1 cellular context compared by ENCODE assay signal in the genomic region with DNA sequence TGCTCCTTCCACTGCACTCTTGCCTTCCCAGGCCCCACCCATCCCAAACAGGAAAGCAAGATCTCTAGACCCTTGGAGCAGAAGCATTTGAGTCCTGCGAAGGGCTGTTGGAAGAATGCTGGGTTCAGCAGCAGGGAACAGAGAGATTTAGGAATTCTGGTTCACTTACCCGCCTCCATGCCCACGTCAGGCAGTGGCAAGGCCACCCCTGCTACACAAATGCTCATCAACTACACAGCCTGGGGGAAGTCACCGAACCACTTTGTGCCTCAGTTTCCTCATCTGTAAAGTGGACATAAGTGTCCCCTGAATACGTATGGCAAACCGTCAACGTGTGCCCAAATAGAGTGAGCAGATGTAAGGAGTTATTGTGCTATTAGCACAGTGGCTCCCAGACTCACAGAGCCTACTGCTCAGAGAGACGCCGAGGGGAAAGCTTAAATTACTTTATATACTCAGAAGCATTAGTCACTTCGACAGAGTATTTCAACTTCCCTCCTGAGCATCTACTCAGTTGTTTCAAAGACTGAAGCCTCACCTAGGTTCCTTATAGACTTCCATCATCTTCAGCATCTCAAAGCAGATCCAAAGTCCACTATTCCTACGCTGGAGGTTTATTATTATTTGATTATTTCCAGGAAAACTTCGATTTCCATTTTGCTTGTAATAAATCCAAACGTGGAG.
TF ChIP-seq lines count a peak whose summit lies in the region.

No MANE protein-coding gene starts in this region.

TF ChIP-seq in WTC11, 78 proteins besides CTCF, POLR2A, EP300 and RAD21 (continued from another document):
- TF ChIP-seq, protein P1, sequence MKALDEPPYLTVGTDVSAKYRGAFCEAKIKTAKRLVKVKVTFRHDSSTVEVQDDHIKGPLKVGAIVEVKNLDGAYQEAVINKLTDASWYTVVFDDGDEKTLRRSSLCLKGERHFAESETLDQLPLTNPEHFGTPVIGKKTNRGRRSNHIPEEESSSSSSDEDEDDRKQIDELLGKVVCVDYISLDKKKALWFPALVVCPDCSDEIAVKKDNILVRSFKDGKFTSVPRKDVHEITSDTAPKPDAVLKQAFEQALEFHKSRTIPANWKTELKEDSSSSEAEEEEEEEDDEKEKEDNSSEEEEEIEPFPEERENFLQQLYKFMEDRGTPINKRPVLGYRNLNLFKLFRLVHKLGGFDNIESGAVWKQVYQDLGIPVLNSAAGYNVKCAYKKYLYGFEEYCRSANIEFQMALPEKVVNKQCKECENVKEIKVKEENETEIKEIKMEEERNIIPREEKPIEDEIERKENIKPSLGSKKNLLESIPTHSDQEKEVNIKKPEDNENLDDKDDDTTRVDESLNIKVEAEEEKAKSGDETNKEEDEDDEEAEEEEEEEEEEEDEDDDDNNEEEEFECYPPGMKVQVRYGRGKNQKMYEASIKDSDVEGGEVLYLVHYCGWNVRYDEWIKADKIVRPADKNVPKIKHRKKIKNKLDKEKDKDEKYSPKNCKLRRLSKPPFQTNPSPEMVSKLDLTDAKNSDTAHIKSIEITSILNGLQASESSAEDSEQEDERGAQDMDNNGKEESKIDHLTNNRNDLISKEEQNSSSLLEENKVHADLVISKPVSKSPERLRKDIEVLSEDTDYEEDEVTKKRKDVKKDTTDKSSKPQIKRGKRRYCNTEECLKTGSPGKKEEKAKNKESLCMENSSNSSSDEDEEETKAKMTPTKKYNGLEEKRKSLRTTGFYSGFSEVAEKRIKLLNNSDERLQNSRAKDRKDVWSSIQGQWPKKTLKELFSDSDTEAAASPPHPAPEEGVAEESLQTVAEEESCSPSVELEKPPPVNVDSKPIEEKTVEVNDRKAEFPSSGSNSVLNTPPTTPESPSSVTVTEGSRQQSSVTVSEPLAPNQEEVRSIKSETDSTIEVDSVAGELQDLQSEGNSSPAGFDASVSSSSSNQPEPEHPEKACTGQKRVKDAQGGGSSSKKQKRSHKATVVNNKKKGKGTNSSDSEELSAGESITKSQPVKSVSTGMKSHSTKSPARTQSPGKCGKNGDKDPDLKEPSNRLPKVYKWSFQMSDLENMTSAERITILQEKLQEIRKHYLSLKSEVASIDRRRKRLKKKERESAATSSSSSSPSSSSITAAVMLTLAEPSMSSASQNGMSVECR (CRISPR knock-in tag; IDR thresholded peaks at IDR 0.05; ENCODE audit: borderline replicate concordance): no peak
- TF ChIP-seq, protein P2, sequence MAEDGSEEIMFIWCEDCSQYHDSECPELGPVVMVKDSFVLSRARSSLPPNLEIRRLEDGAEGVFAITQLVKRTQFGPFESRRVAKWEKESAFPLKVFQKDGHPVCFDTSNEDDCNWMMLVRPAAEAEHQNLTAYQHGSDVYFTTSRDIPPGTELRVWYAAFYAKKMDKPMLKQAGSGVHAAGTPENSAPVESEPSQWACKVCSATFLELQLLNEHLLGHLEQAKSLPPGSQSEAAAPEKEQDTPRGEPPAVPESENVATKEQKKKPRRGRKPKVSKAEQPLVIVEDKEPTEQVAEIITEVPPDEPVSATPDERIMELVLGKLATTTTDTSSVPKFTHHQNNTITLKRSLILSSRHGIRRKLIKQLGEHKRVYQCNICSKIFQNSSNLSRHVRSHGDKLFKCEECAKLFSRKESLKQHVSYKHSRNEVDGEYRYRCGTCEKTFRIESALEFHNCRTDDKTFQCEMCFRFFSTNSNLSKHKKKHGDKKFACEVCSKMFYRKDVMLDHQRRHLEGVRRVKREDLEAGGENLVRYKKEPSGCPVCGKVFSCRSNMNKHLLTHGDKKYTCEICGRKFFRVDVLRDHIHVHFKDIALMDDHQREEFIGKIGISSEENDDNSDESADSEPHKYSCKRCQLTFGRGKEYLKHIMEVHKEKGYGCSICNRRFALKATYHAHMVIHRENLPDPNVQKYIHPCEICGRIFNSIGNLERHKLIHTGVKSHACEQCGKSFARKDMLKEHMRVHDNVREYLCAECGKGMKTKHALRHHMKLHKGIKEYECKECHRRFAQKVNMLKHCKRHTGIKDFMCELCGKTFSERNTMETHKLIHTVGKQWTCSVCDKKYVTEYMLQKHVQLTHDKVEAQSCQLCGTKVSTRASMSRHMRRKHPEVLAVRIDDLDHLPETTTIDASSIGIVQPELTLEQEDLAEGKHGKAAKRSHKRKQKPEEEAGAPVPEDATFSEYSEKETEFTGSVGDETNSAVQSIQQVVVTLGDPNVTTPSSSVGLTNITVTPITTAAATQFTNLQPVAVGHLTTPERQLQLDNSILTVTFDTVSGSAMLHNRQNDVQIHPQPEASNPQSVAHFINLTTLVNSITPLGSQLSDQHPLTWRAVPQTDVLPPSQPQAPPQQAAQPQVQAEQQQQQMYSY (CRISPR knock-in tag; IDR thresholded peaks at IDR 0.05): no peak
- TF ChIP-seq, protein P3, sequence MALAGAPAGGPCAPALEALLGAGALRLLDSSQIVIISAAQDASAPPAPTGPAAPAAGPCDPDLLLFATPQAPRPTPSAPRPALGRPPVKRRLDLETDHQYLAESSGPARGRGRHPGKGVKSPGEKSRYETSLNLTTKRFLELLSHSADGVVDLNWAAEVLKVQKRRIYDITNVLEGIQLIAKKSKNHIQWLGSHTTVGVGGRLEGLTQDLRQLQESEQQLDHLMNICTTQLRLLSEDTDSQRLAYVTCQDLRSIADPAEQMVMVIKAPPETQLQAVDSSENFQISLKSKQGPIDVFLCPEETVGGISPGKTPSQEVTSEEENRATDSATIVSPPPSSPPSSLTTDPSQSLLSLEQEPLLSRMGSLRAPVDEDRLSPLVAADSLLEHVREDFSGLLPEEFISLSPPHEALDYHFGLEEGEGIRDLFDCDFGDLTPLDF (CRISPR knock-in tag; IDR thresholded peaks at IDR 0.05): no peak
- no peak for TF ChIP-seq ZNF138 (CRISPR knock-in tag; conservative IDR thresholded peaks at IDR 0.05)
- no peak for TF ChIP-seq JAZF1 (CRISPR knock-in tag; IDR thresholded peaks at IDR 0.05)
- TF ChIP-seq PRRX2 (CRISPR knock-in tag; IDR thresholded peaks at IDR 0.05): no peak
- TF ChIP-seq ZNF317 (CRISPR knock-in tag; IDR thresholded peaks at IDR 0.05; ENCODE audit: borderline replicate concordance, low read depth): no peak
